22 cellular contexts compared by ENCODE assay signal in the genomic region with DNA sequence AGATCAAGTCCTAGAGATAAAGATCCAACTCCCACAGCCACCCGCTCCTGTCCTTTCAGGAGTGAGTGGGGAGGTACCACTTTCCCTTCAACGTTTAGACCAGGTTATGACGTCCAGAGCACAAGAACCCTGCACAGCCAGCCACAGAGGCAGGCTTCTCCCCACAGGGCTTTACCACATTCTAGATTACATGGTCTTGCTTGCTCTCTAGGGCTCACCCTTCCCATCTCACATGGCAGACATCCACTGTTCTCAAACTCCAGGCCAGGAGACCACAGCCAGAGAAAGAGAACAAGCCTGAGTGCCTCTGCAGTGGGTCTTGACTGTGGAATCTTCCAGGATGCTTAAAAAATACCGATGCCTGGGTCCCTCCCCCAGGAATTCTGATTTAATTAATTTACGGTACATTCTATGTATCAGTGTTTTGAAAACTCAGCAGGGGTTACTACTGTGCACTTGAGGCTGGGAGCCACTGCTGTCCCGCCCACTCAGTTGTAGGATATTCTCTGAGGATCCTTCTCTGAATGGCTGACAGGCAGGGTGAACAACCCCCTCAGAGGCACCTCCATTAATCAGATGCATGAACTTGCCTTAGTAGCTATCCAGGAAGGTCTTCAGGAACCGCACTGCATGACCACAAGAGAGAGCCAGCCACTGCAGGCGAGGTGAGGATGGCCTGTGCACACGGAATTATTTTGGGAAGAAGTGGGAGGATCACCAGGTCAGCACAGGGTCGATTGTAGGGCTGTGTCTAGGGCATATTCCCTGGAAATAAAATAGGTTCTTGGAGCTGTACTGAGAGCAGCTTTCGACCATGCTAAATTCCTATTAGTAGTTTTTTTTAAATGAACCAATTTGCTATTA.
"Had no signal": no experiment of that assay in that cellular context is flagged by ENCODE, and none has a peak within 500 bp of the region (broad histone marks: within the 10 kb centered on the region; RNA-seq: fewer than 3 reads in every experiment).

No MANE protein-coding gene starts in this region.

- H3K9me3 Mint-ChIP-seq: activated CD4-positive, alpha-beta T cell treated with anti-CD3 and anti-CD28 coated beads, Interleukin-2, amount 10 ng/mL, durations not matched to agents 7 days and 5 days; activated CD8-positive, alpha-beta T cell treated with anti-CD3 and anti-CD28 coated beads for 36 hours; central memory CD8-positive, alpha-beta T cell; naive thymus-derived CD8-positive, alpha-beta T cell had no signal

- H3K27me3 ChIP-seq: colonic mucosa, gastroesophageal sphincter, left lung, ovary, spleen, vagina had no signal

- H3K27me3 Mint-ChIP-seq: activated CD8-positive, alpha-beta T cell treated with anti-CD3 and anti-CD28 coated beads for 36 hours; central memory CD8-positive, alpha-beta T cell; naive thymus-derived CD8-positive, alpha-beta T cell; T-helper 17 cell; type B pancreatic cell had no signal

- H3K36me3 Mint-ChIP-seq: activated naive CD4-positive, alpha-beta T cell treated with anti-CD3 and anti-CD28 coated beads, Interleukin-2, amount 50 U/mL, for 72 hours had no signal

- H3K4me1 ChIP-seq: colonic mucosa, gastroesophageal sphincter, left lung, prostate gland, spleen, vagina had no signal

- H3K27ac Mint-ChIP-seq: activated CD4-positive, alpha-beta T cell treated with anti-CD3 and anti-CD28 coated beads, Interleukin-2, amount 10 ng/mL, durations not matched to agents 7 days and 5 days; activated CD8-positive, alpha-beta T cell treated with anti-CD3 and anti-CD28 coated beads for 36 hours; activated naive CD4-positive, alpha-beta T cell treated with anti-CD3 and anti-CD28 coated beads, Interleukin-2, amount 50 U/mL, for 72 hours; mesothelial cell of epicardium; naive thymus-derived CD8-positive, alpha-beta T cell; T-helper 17 cell; type B pancreatic cell had no signal

- H3K4me1 Mint-ChIP-seq: activated CD4-positive, alpha-beta T cell treated with anti-CD3 and anti-CD28 coated beads, Interleukin-2, amount 10 ng/mL, durations not matched to agents 7 days and 5 days; central memory CD8-positive, alpha-beta T cell; mesothelial cell of epicardium had no signal

- H3K9me3 ChIP-seq: colonic mucosa, gastroesophageal sphincter, left lung, ovary, prostate gland, spleen, thoracic aorta, vagina had no signal

- DNase-seq: activated CD4-positive, alpha-beta T cell treated with anti-CD3 and anti-CD28 coated beads, Interleukin-2, amount 10 ng/mL, durations not matched to agents 7 days and 5 days; activated CD8-positive, alpha-beta T cell treated with anti-CD3 and anti-CD28 coated beads for 36 hours; activated gamma-delta T cell treated with Interleukin-2 at 50 U/mL for 16 hours; activated T-cell treated with anti-CD3 and anti-CD28 coated beads, Interleukin-2, amount 50 U/mL, for 1 hour; aorta; colonic mucosa; head of caudate nucleus; left lung; naive thymus-derived CD8-positive, alpha-beta T cell; ovary; spleen; stimulated activated CD4-positive, alpha-beta T cell treated with anti-CD3 and anti-CD28 coated beads, Interleukin-4, amount 100 ng/mL, for 24 hours; stimulated activated naive CD4-positive, alpha-beta T cell treated with Interleukin-2 at 50 U/mL for 16 hours; T-helper 17 cell had no signal

- ATAC-seq: activated CD8-positive, alpha-beta T cell treated with anti-CD3 and anti-CD28 coated beads for 36 hours; activated naive CD4-positive, alpha-beta T cell treated with anti-CD3 and anti-CD28 coated beads, Interleukin-2, amount 50 U/mL, for 72 hours; gastroesophageal sphincter; left lung; naive thymus-derived CD8-positive, alpha-beta T cell; T-helper 17 cell had no signal

- H3K4me3 Mint-ChIP-seq: activated CD4-positive, alpha-beta T cell treated with anti-CD3 and anti-CD28 coated beads, Interleukin-2, amount 10 ng/mL, durations not matched to agents 7 days and 5 days; activated CD8-positive, alpha-beta T cell treated with anti-CD3 and anti-CD28 coated beads for 36 hours; central memory CD8-positive, alpha-beta T cell; mesothelial cell of epicardium; naive thymus-derived CD8-positive, alpha-beta T cell; T-helper 17 cell; type B pancreatic cell had no signal

- H3K36me3 ChIP-seq: colonic mucosa, left lung, ovary, prostate gland, spleen, thoracic aorta, vagina had no signal

- H3K4me3 ChIP-seq: colonic mucosa, gastroesophageal sphincter, left lung, ovary, prostate gland, spleen, thoracic aorta, vagina had no signal

- H3K27ac ChIP-seq: colonic mucosa, gastroesophageal sphincter, left lung, ovary, spleen, thoracic aorta, vagina had no signal
